ENCODE assay signal across 9 cellular contexts in the genomic region with DNA sequence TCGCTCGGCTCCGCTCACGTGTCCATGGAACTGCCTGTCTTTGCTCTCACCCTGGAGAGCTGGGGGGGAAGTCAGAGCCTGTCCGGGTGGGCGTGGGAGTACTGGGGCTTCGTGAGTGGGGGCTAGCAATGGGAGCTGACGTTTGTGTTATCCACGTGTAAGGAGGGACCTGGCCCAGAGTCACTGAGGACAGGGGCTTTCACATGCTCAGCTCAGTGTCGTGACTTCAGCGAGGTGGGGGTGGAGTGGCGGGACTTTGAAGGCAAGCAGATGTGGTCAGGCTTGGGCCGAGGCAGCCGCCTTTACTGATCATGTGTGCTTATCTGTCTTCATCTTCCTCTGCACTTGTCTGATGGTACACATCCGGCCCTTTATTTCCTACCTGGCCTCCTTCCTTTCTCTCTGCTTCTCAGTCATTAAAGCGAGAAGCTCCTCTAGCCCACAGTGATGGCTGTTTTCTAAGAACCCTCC.
DNase-seq lines count a peak whose midpoint lies in the region; ATAC-seq and TF ChIP-seq lines count a peak whose summit lies in the region.
"Had no signal": no experiment of that assay in that cellular context is flagged by ENCODE, and none has a peak within 500 bp of the region (broad histone marks: within the 10 kb centered on the region; RNA-seq: fewer than 3 reads in every experiment).

No MANE protein-coding gene starts in this region.

- H3K4me3 ChIP-seq in parathyroid adenoma (ENCODE audit: low read depth, low read length) (no peak overlapping the region), thoracic aorta (peak overlapping the region; percentile 19)

- no peak for TF ChIP-seq CTCF in parathyroid adenoma (IDR thresholded peaks at IDR 0.05)
- TF ChIP-seq CTCF in thoracic aorta (IDR thresholded peaks at IDR 0.05): no peak

- peaks cover 43% of the 10 kb centered on the region for H3K4me1 ChIP-seq in parathyroid adenoma
- peaks cover 72 to 81% of the 10 kb centered on the region in 2 donors for H3K4me1 ChIP-seq in thoracic aorta (ENCODE audit: control insufficient read depth in 1 of 2, low read depth in 2 of 2)

- DNase-seq in activated naive CD8-positive, alpha-beta T cell treated with anti-CD3 and anti-CD28 coated beads, Interleukin-2, amount 50 U/mL, for 16 hours (ENCODE audit: low read depth, low spot score): peak; percentile 6
- DNase-seq in thoracic aorta (ENCODE audit: low spot score) (no peak), NCI-H2081 treated with DMSO at 0.1 percent for 48 hours (lab: John Stamatoyannopoulos, UW) (no peak), NCI-H1436 (lab: John Stamatoyannopoulos, UW) (no peak), AG08396 (ENCODE audit: low spot score) (no peak), HPDE6-E6E7 (ENCODE audit: extremely low spot score) (no peak)
- DNase-seq: NCI-H510A treated with DMSO at 0.1 percent for 48 hours had no signal

- H3K27ac ChIP-seq in parathyroid adenoma (peak overlapping the region; percentile 98), thoracic aorta (peak overlapping the region; percentile 95 to 96)

- H2AFZ ChIP-seq in parathyroid adenoma: no peak overlapping the region

- ATAC-seq in activated CD4-positive, CD25-positive, alpha-beta regulatory T cell treated with anti-CD3 and anti-CD28 coated beads, Interleukin-2, amount 50 U/mL, for 24 hours: peak; percentile 83 to 86
- no peak for ATAC-seq in thoracic aorta (ENCODE audit: insufficient number of reproducible peaks, low FRiP score, low read depth)

- H3K9me3 ChIP-seq in parathyroid adenoma (ENCODE audit: control insufficient read depth, low read length) (no peaks in the 10 kb centered on the region), thoracic aorta (no peaks in the 10 kb centered on the region)

- peaks cover 14% of the 10 kb centered on the region for H3K79me2 ChIP-seq in parathyroid adenoma

- no peaks in the 10 kb centered on the region for H3K27me3 ChIP-seq in parathyroid adenoma (ENCODE audit: control insufficient read depth, insufficient read depth, low read length)
- H3K27me3 ChIP-seq in thoracic aorta (replicated peaks; ENCODE audit: insufficient read depth): no peaks in the 10 kb centered on the region

- no peak overlapping the region for H3K4me2 ChIP-seq in parathyroid adenoma (ENCODE audit: low read length)

- no peak overlapping the region for H3K9ac ChIP-seq in parathyroid adenoma

- no peaks in the 10 kb centered on the region for H3K36me3 ChIP-seq in parathyroid adenoma (ENCODE audit: control insufficient read depth, insufficient read depth, low read length)
- H3K36me3 ChIP-seq in thoracic aorta: peaks cover 38% of the 10 kb centered on the region
